In genomic region chr19:58474997-58475713, GRCh38 we compare ENCODE assay signal across 8 cellular contexts. TPM values are rescaled to one million over a fixed set of nuclear protein-coding genes. Genes with fewer than 3 reads are reported as not detected.
DNase-seq lines count a peak whose midpoint lies in the region; ATAC-seq, FAIRE-seq and TF ChIP-seq lines count a peak whose summit lies in the region.

No MANE protein-coding gene starts in this region.

- peak; percentile 52 for TF ChIP-seq POLR2A in K562 (conservative IDR thresholded peaks at IDR 0.05)

- H3K4me1 ChIP-seq in K562 (replicated peaks in 1 of 2; ENCODE audit: control insufficient read depth in 2 of 2, insufficient read depth in 2 of 2, low read length in 2 of 2) (peaks cover 26 to 47% of the 10 kb centered on the region in 2 experiments), mesendoderm (ENCODE audit: control insufficient read depth, low read depth, low read length) (peaks cover 3% of the 10 kb centered on the region)

- H4K20me1 ChIP-seq in K562 (replicated peaks; ENCODE audit: control insufficient read depth, insufficient read depth, low read length): 0 out of 2 replicates have a peak, but pooled peaks cover 9% of the 10 kb centered on the region

- H3K36me3 ChIP-seq in K562 (ENCODE audit: control insufficient read depth, insufficient read depth, low read length) (peaks cover 37% of the 10 kb centered on the region; the same call in 2 of the 3 replicates), mesendoderm (ENCODE audit: control insufficient read depth, insufficient read depth, low read length) (peaks cover 3% of the 10 kb centered on the region)

- intact Hi-C loops in K562 (cut with micrococcal nuclease): loop anchor here (5.0 kb wide), 2 partner anchors 148 to 293 kb away; partner anchors contain the start of genes ZNF274 and ZSCAN22

- no peak overlapping the region for H2BK15ac ChIP-seq in mesendoderm (replicated peaks; ENCODE audit: low read depth)

- H4K5ac ChIP-seq in mesendoderm (ENCODE audit: low read length): no peak overlapping the region

- H3K9me3 ChIP-seq in K562 (replicated peaks; ENCODE audit: control insufficient read depth, insufficient read depth, low read depth, low read length): no peaks in the 10 kb centered on the region

- in situ Hi-C loops in K562 (cut with MboI): no loop called here

- peak overlapping the region; percentile 69 for H3K56ac ChIP-seq in mesendoderm (ENCODE audit: low read length)

- POLR2A ChIA-PET in K562 (lab: Yijun Ruan, JAX): interaction anchor here (0.6 to 2.1 kb wide), 9 partner anchors 9 to 109 kb away, joined by 3 to 6 read pairs (median 4); partner anchors contain the start of genes CHMP2A and ZNF584

- H3K18ac ChIP-seq in mesendoderm (ENCODE audit: low read length): no peak overlapping the region

- peak overlapping the region; percentile 92 for H3K27ac ChIP-seq in K562 (ENCODE audit: extremely low read depth, low read depth, low read length)
- no peak overlapping the region for H3K27ac ChIP-seq in mesendoderm (ENCODE audit: low read depth, low read length)

- BruUV-seq in K562 (replicated peaks; lab: Mats Ljungman, UMichigan): no TSS peak

- no peaks in the 10 kb centered on the region for H3K79me1 ChIP-seq in mesendoderm (ENCODE audit: low read length)

- H3K9ac ChIP-seq in K562 (ENCODE audit: insufficient read depth in 1 of 2, low read depth in 2 of 2, low read length in 2 of 2) (peak overlapping the region; percentile 75 to 90), mesendoderm (ENCODE audit: low read length) (peak overlapping the region; percentile 65)

- H3K9me1 ChIP-seq in K562 (ENCODE audit: control insufficient read depth, insufficient read depth, low read length): no peaks in the 10 kb centered on the region

- TF ChIP-seq RAD21 in K562 (CRISPR knock-in tag; conservative IDR thresholded peaks at IDR 0.05 in 1 of 2, IDR thresholded peaks at IDR 0.05 in 1 of 2): no peak

- 10% methylated on average over 27 of the region's 27 CpGs for WGBS in K562 (ENCODE audit: insufficient coverage, low coverage, missing lambda C conversion rate)
- no CpG with 5 or more reads among the region's 27 CpGs for WGBS in mesendoderm (ENCODE audit: extremely low coverage, insufficient coverage, low lambda C conversion rate)

- no peak for FAIRE-seq in K562 (lab: Jason Lieb, UNC)

- CTCF ChIA-PET in K562 (lab: Yijun Ruan, JAX; ENCODE audit: low intra/inter-chr PET ratio): no interaction called here

- H3K79me2 ChIP-seq in K562 (ENCODE audit: control insufficient read depth, insufficient read depth, low read length): no peaks in the 10 kb centered on the region
- no peaks in the 10 kb centered on the region for H3K79me2 ChIP-seq in mesendoderm (ENCODE audit: control insufficient read depth, insufficient read depth, low read length)

- no peak overlapping the region for H2BK5ac ChIP-seq in mesendoderm (ENCODE audit: low read length)

- no peak overlapping the region for H2BK120ac ChIP-seq in mesendoderm (ENCODE audit: low read depth, low read length)

- H3K23ac ChIP-seq in mesendoderm (ENCODE audit: low read length): no peak overlapping the region

- H2AK5ac ChIP-seq in mesendoderm (ENCODE audit: low read length): no peak overlapping the region

- DNase-seq in K562 (ENCODE audit: extremely low read depth in 1 of 4, low spot score in 3 of 4): peak in 1 of 4 experiments; percentile 18
- no peak for DNase-seq in mesendoderm
- DNase-seq in NCI-H1417 treated with DMSO at 0.1 percent for 48 hours (lab: John Stamatoyannopoulos, UW): no peak
- no peak for DNase-seq in NCI-H345 treated with DMSO at 0.1 percent for 48 hours (lab: John Stamatoyannopoulos, UW; ENCODE audit: unreplicated experiment)
- DNase-seq in COLO829 (ENCODE audit: low spot score): no peak
- DNase-seq in NCI-H82 treated with DMSO at 0.1 percent for 48 hours (lab: John Stamatoyannopoulos, UW; ENCODE audit: unreplicated experiment): no peak

- H4K8ac ChIP-seq in mesendoderm (ENCODE audit: low read depth, low read length): no peak overlapping the region

- no peak overlapping the region for H3K4ac ChIP-seq in mesendoderm (ENCODE audit: low read depth, low read length)

- H2AFZ ChIP-seq in K562 (ENCODE audit: low read depth, low read length): peak overlapping the region; percentile 99

- ATAC-seq in GM18498 (IDR thresholded peaks at IDR 0.05; ENCODE audit: unreplicated experiment) (peak; percentile 6), HG03378 (IDR thresholded peaks at IDR 0.05; ENCODE audit: unreplicated experiment) (peak; percentile 8), K562 (peak; percentile 23)

- H3K4me2 ChIP-seq in K562 (ENCODE audit: insufficient read depth, low read length): peak overlapping the region; percentile 90
- peak overlapping the region; percentile 80 for H3K4me2 ChIP-seq in mesendoderm (ENCODE audit: low read length)

- TF ChIP-seq CTCF in K562 (IDR thresholded peaks at IDR 0.05 in 2 of 3, conservative IDR thresholded peaks at IDR 0.05 in 1 of 3; ENCODE audit: insufficient read depth in 2 of 3, low read depth in 1 of 3, low read length in 3 of 3): no peak

- H3K4me3 ChIP-seq in K562 (peak overlapping the region; percentile 59), mesendoderm (ENCODE audit: low read length) (peak overlapping the region; percentile 11)

- TF ChIP-seq EP300 in K562 (IDR thresholded peaks at IDR 0.05; ENCODE audit: low read length): no peak

- H3K27me3 ChIP-seq in K562 (ENCODE audit: control insufficient read depth in 2 of 2, insufficient read depth in 2 of 2, low read length in 2 of 2) (no peaks in the 10 kb centered on the region), mesendoderm (ENCODE audit: insufficient read depth, low read length, poor library complexity) (no peaks in the 10 kb centered on the region)

RNA-seq across cellular contexts. Expression of gene ZNF446, which starts 1.0 kb away (rescaled TPM):
- total RNA-seq in K562 (2011; cell fraction: chromatin; rRNA removed; ENCODE audit: low replicate concordance): 3.8 and 13.1 TPM in 2 replicates
- total RNA-seq in K562 (2011; cell fraction: nucleolus; rRNA removed): 12.1 and 13.7 TPM in 2 replicates
- total RNA-seq in K562 (2011; cell fraction: nucleoplasm; rRNA removed): 5.5 and 8.0 TPM in 2 replicates
- 4.2 and 4.8 TPM in 2 replicates for total RNA-seq in K562 (2014; rRNA removed)
- total RNA-seq in K562 (2014; rRNA removed; fragmentation: Illumina TruSeq; extraction: Trizol): 0.64 and 0.95 TPM in 2 replicates
- 2.5 and 3.3 TPM in 2 replicates for total RNA-seq in K562 (2015; rRNA removed; fragmentation: Illumina TruSeq; extraction: Trizol)
- total RNA-seq in K562 (2021): 3.5 and 4.3 TPM in 2 replicates
- 1.2 and 2.7 TPM in 2 replicates for polyA plus RNA-seq in K562 (2011; rRNA removed)
- 2.4 and 5.3 TPM in 2 replicates for polyA plus RNA-seq in K562 (2011; cell fraction: cytosol; rRNA removed)
- 6.9 and 8.9 TPM in 2 replicates for polyA plus RNA-seq in K562 (2011; cell fraction: nucleus; rRNA removed)
- polyA plus RNA-seq in K562 (2012): 5.5 and 10.1 TPM in 2 replicates
- 1.2 and 2.4 TPM in 2 replicates for polyA plus RNA-seq in K562 (2014; fragmentation: Illumina TruSeq; extraction: Trizol)
- under 1 TPM; 0.07 to 0.17 TPM for polyA plus RNA-seq in K562 (2014; fragmentation: Nextera tagmentation; extraction: Ambion mirVana)
- 2.6 and 3.9 TPM in 2 replicates for polyA plus RNA-seq in K562 (2014; rRNA removed)
- 1.5 and 1.9 TPM in 2 replicates for polyA minus RNA-seq in K562 (2011; rRNA and poly(A)+ RNA removed)
- 1.4 and 2.4 TPM in 2 replicates for polyA minus RNA-seq in K562 (2011; cell fraction: cytosol; rRNA and poly(A)+ RNA removed)
- polyA minus RNA-seq in K562 (2011; cell fraction: nucleus; rRNA and poly(A)+ RNA removed): 6.5 and 8.3 TPM in 2 replicates
- polyA plus RNA-seq in mesendoderm (2013, experiment 1 of 2): 1.8 TPM
- 1.8 TPM for polyA plus RNA-seq in mesendoderm (2013, experiment 2 of 2)

RNA-seq across cellular contexts. Expression of gene ZNF324, which starts 8.3 kb away (rescaled TPM):
- total RNA-seq in K562 (2011; cell fraction: chromatin; rRNA removed; ENCODE audit: low replicate concordance): 12.1 and 40.1 TPM in 2 replicates
- 42.5 and 54.9 TPM in 2 replicates for total RNA-seq in K562 (2011; cell fraction: nucleolus; rRNA removed)
- 15.9 and 21.7 TPM in 2 replicates for total RNA-seq in K562 (2011; cell fraction: nucleoplasm; rRNA removed)
- 15.4 and 15.8 TPM in 2 replicates for total RNA-seq in K562 (2014; rRNA removed)
- 3.0 and 3.5 TPM in 2 replicates for total RNA-seq in K562 (2014; rRNA removed; fragmentation: Illumina TruSeq; extraction: Trizol)
- 9.6 and 11.0 TPM in 2 replicates for total RNA-seq in K562 (2015; rRNA removed; fragmentation: Illumina TruSeq; extraction: Trizol)
- 14.0 and 16.4 TPM in 2 replicates for total RNA-seq in K562 (2021)
- 4.5 and 5.3 TPM in 2 replicates for polyA plus RNA-seq in K562 (2011; rRNA removed)
- polyA plus RNA-seq in K562 (2011; cell fraction: cytosol; rRNA removed): 6.1 and 18.5 TPM in 2 replicates
- 8.6 and 17.6 TPM in 2 replicates for polyA plus RNA-seq in K562 (2011; cell fraction: nucleus; rRNA removed)
- polyA plus RNA-seq in K562 (2012): 6.9 and 7.9 TPM in 2 replicates
- 4.1 and 6.9 TPM in 2 replicates for polyA plus RNA-seq in K562 (2014; fragmentation: Illumina TruSeq; extraction: Trizol)
- 1 to 10 TPM in 1 of 2 experiments, under 1 TPM in 1; 0.92 to 1.2 TPM for polyA plus RNA-seq in K562 (2014; fragmentation: Nextera tagmentation; extraction: Ambion mirVana)
- 7.5 and 8.3 TPM in 2 replicates for polyA plus RNA-seq in K562 (2014; rRNA removed)
- 7.5 and 12.5 TPM in 2 replicates for polyA minus RNA-seq in K562 (2011; rRNA and poly(A)+ RNA removed)
- 9.4 and 10.3 TPM in 2 replicates for polyA minus RNA-seq in K562 (2011; cell fraction: cytosol; rRNA and poly(A)+ RNA removed)
- 31.7 and 40.8 TPM in 2 replicates for polyA minus RNA-seq in K562 (2011; cell fraction: nucleus; rRNA and poly(A)+ RNA removed)
- 3.3 TPM for polyA plus RNA-seq in mesendoderm (2013, experiment 1 of 2)
- polyA plus RNA-seq in mesendoderm (2013, experiment 2 of 2): 4.1 TPM

RNA-seq across cellular contexts. Expression of gene ZNF324B, which starts 23.7 kb away (rescaled TPM):
- 26.6 and 56.0 TPM in 2 replicates for total RNA-seq in K562 (2011; cell fraction: chromatin; rRNA removed; ENCODE audit: low replicate concordance)
- total RNA-seq in K562 (2011; cell fraction: nucleolus; rRNA removed): 34.7 and 40.7 TPM in 2 replicates
- total RNA-seq in K562 (2011; cell fraction: nucleoplasm; rRNA removed): 26.5 and 27.8 TPM in 2 replicates
- total RNA-seq in K562 (2014; rRNA removed) (12.5 and 13.5 TPM in 2 replicates), K562 (2014; rRNA removed; fragmentation: Illumina TruSeq; extraction: Trizol) (5.8 and 7.5 TPM in 2 replicates), K562 (2015; rRNA removed; fragmentation: Illumina TruSeq; extraction: Trizol) (9.1 and 9.3 TPM in 2 replicates), K562 (2021) (12.6 and 13.2 TPM in 2 replicates)
- polyA plus RNA-seq in K562 (2011; rRNA removed) (3.5 and 4.7 TPM in 2 replicates), K562 (2014; fragmentation: Illumina TruSeq; extraction: Trizol) (4.9 TPM in 2 replicates), K562 (2014; fragmentation: Nextera tagmentation; extraction: Ambion mirVana) (under 1 TPM; 0.20 to 0.25 TPM), K562 (2014; rRNA removed) (5.7 and 6.2 TPM in 2 replicates)
- 3.6 and 10.2 TPM in 2 replicates for polyA plus RNA-seq in K562 (2011; cell fraction: cytosol; rRNA removed)
- 4.1 and 9.0 TPM in 2 replicates for polyA plus RNA-seq in K562 (2011; cell fraction: nucleus; rRNA removed)
- 4.5 and 6.6 TPM in 2 replicates for polyA plus RNA-seq in K562 (2012)
- polyA minus RNA-seq in K562 (2011; rRNA and poly(A)+ RNA removed): 7.6 and 16.2 TPM in 2 replicates
- polyA minus RNA-seq in K562 (2011; cell fraction: cytosol; rRNA and poly(A)+ RNA removed): 8.3 and 11.9 TPM in 2 replicates
- 7.8 and 12.2 TPM in 2 replicates for polyA minus RNA-seq in K562 (2011; cell fraction: nucleus; rRNA and poly(A)+ RNA removed)
- polyA plus RNA-seq in mesendoderm (2013, experiment 1 of 2): 1.7 TPM
- polyA plus RNA-seq in mesendoderm (2013, experiment 2 of 2): 1.6 TPM

RNA-seq across cellular contexts. Expression of gene ZNF132, which starts 35.2 kb away (rescaled TPM):
- not detected in 2 replicates for total RNA-seq in K562 (2011; cell fraction: chromatin; rRNA removed; ENCODE audit: low replicate concordance)
- not detected in 2 replicates for total RNA-seq in K562 (2011; cell fraction: nucleolus; rRNA removed)
- total RNA-seq in K562 (2011; cell fraction: nucleoplasm; rRNA removed): not detected in 2 replicates
- total RNA-seq in K562 (2014; rRNA removed): not detected in 2 replicates
- total RNA-seq in K562 (2014; rRNA removed; fragmentation: Illumina TruSeq; extraction: Trizol): not detected in 2 replicates
- total RNA-seq in K562 (2015; rRNA removed; fragmentation: Illumina TruSeq; extraction: Trizol): not detected in 2 replicates
- total RNA-seq in K562 (2021): not detected in 2 replicates
- polyA plus RNA-seq in K562 (2011; rRNA removed): 0.03 TPM in 1 of 2 replicates, not detected in the other
- polyA plus RNA-seq in K562 (2011; cell fraction: cytosol; rRNA removed): not detected in 2 replicates
- 0.06 TPM in 1 of 2 replicates, not detected in the other for polyA plus RNA-seq in K562 (2011; cell fraction: nucleus; rRNA removed)
- 1.1 and 1.8 TPM in 2 replicates for polyA plus RNA-seq in K562 (2012)
- not detected in 2 replicates for polyA plus RNA-seq in K562 (2014; fragmentation: Illumina TruSeq; extraction: Trizol)
- under 1 TPM; 0.14 to 0.42 TPM for polyA plus RNA-seq in K562 (2014; fragmentation: Nextera tagmentation; extraction: Ambion mirVana)
- polyA plus RNA-seq in K562 (2014; rRNA removed): 0.03 and 0.05 TPM in 2 replicates
- not detected in 2 replicates for polyA minus RNA-seq in K562 (2011; rRNA and poly(A)+ RNA removed)
- not detected in 2 replicates for polyA minus RNA-seq in K562 (2011; cell fraction: cytosol; rRNA and poly(A)+ RNA removed)
- polyA minus RNA-seq in K562 (2011; cell fraction: nucleus; rRNA and poly(A)+ RNA removed): 0.11 TPM in 1 of 2 replicates, not detected in the other
- polyA plus RNA-seq in mesendoderm (2013, experiment 1 of 2): 0.41 TPM
- 0.32 TPM for polyA plus RNA-seq in mesendoderm (2013, experiment 2 of 2)

RNA-seq across cellular contexts. Expression of gene SLC27A5, which starts 36.6 kb away (rescaled TPM):
- total RNA-seq in K562 (2011; cell fraction: chromatin; rRNA removed; ENCODE audit: low replicate concordance): 36.1 and 123 TPM in 2 replicates
- total RNA-seq in K562 (2011; cell fraction: nucleolus; rRNA removed): 97.2 and 108 TPM in 2 replicates
- total RNA-seq in K562 (2011; cell fraction: nucleoplasm; rRNA removed): 71.8 and 76.0 TPM in 2 replicates
- total RNA-seq in K562 (2014; rRNA removed) (101 and 152 TPM in 2 replicates), K562 (2014; rRNA removed; fragmentation: Illumina TruSeq; extraction: Trizol) (29.4 and 48.4 TPM in 2 replicates), K562 (2015; rRNA removed; fragmentation: Illumina TruSeq; extraction: Trizol) (42.2 and 45.2 TPM in 2 replicates), K562 (2021) (58.2 and 67.5 TPM in 2 replicates)
- polyA plus RNA-seq in K562 (2011; rRNA removed) (64.7 and 86.6 TPM in 2 replicates), K562 (2014; fragmentation: Illumina TruSeq; extraction: Trizol) (56.9 and 85.4 TPM in 2 replicates), K562 (2014; fragmentation: Nextera tagmentation; extraction: Ambion mirVana) (100 to 1,000 TPM; 316 to 318 TPM), K562 (2014; rRNA removed) (89.7 and 116 TPM in 2 replicates)
- polyA plus RNA-seq in K562 (2011; cell fraction: cytosol; rRNA removed): 140 and 167 TPM in 2 replicates
- polyA plus RNA-seq in K562 (2011; cell fraction: nucleus; rRNA removed): 86.2 and 95.1 TPM in 2 replicates
- 59.7 and 101 TPM in 2 replicates for polyA plus RNA-seq in K562 (2012)
- polyA minus RNA-seq in K562 (2011; rRNA and poly(A)+ RNA removed): 29.8 and 50.1 TPM in 2 replicates
- 24.3 and 35.0 TPM in 2 replicates for polyA minus RNA-seq in K562 (2011; cell fraction: cytosol; rRNA and poly(A)+ RNA removed)
- 31.1 and 32.6 TPM in 2 replicates for polyA minus RNA-seq in K562 (2011; cell fraction: nucleus; rRNA and poly(A)+ RNA removed)
- polyA plus RNA-seq in mesendoderm (2013, experiment 1 of 2): 18.3 TPM
- 16.9 TPM for polyA plus RNA-seq in mesendoderm (2013, experiment 2 of 2)
